In the genomic region with DNA sequence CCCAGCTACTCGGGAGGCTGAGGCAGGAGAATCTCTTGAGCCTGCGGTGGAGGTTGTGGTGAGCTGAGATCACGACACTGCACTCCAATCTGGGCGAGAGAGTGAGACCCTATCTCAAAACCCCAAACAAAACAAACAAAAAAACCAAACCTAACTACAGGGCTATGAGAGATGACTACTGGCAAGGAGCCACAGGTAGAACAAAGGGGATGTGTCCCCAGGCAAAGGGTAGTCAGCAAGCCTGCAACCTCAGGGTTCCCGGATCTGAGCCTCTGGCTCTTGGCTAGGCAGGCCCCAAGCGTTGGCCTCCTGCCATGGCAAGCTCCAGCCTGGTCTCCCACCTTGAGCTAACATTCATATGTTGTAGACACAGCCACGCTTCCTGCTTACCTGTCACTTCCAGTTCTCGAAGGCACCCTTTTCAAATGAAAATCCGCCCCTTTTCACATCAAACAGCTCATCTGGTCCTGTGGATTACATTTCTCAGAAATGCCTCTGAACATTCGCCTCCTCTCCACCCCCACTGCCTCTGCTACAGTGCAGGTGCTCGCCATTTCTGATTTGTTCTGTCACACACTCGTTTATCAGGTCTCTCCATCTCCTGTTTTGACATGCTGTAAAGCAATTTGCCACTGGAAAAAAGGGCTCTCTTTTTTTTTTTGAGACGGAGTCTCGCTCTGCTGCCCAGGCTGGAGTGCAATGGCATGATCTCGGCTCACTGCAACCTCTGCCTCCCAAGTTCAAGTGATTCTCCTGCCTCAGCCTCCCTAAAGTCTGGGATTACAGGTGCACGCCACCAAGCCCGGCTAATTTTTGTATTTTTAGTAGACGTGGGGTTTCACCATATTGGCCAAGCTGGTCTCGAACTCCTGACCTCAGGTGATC, we compare ENCODE assay signal across 1 cellular context.
TF ChIP-seq lines count a peak whose summit lies in the region.

No MANE protein-coding gene starts in this region.

TF ChIP-seq in HepG2, 621 proteins besides CTCF, POLR2A, EP300 and RAD21 (continued from another document and continues in another):
- TF ChIP-seq ZMYM2 (CRISPR knock-in tag; IDR thresholded peaks at IDR 0.05) (no peak; the same call in 1 of the 2 replicates), SP5 (CRISPR knock-in tag; IDR thresholded peaks at IDR 0.05; ENCODE audit: borderline replicate concordance, low read depth) (peak; percentile 61; the same call in 1 of the 2 replicates), ZNF567 (CRISPR knock-in tag; IDR thresholded peaks at IDR 0.05; ENCODE audit: borderline replicate concordance) (peak; percentile 70; the same call in 1 of the 2 replicates), ZNF766 (CRISPR knock-in tag; IDR thresholded peaks at IDR 0.05; ENCODE audit: borderline replicate concordance) (no peak), ZNF160 (CRISPR knock-in tag; IDR thresholded peaks at IDR 0.05) (no peak), REPIN1 (CRISPR knock-in tag; IDR thresholded peaks at IDR 0.05; ENCODE audit: borderline replicate concordance, low read depth) (peak; percentile 72), ZNF414 (CRISPR knock-in tag; IDR thresholded peaks at IDR 0.05) (peak; percentile 54; the same call in 1 of the 2 replicates), SP4 (CRISPR knock-in tag; IDR thresholded peaks at IDR 0.05) (0 out of 2 replicates have a peak, but pooled peaks have one; percentile 28), CC2D1A (CRISPR knock-in tag; IDR thresholded peaks at IDR 0.05) (no peak), GABPA (IDR thresholded peaks at IDR 0.05; ENCODE audit: low read depth, low read length) (no peak), GABPA (CRISPR knock-in tag; IDR thresholded peaks at IDR 0.05; ENCODE audit: low read depth) (peak; percentile 36; the same call in 1 of the 2 replicates), ZNF430 (CRISPR knock-in tag; IDR thresholded peaks at IDR 0.05) (no peak; the same call in none of the 2 replicates), ZNF44 (CRISPR knock-in tag; IDR thresholded peaks at IDR 0.05) (no peak), NFRKB (IDR thresholded peaks at IDR 0.05) (no peak), BCLAF1 (IDR thresholded peaks at IDR 0.05) (no peak), IRF2 (CRISPR knock-in tag; IDR thresholded peaks at IDR 0.05) (no peak), HDAC6 (IDR thresholded peaks at IDR 0.05; ENCODE audit: low read depth, low read length) (no peak), FOSL2 (CRISPR knock-in tag; IDR thresholded peaks at IDR 0.05) (peak; percentile 67), RBM39 (IDR thresholded peaks at IDR 0.05; ENCODE audit: low read depth, low read length, poor library complexity, severe bottlenecking) (no peak), NFIC (IDR thresholded peaks at IDR 0.05; ENCODE audit: low read length) (peak; percentile 67), ZFP91 (CRISPR knock-in tag; IDR thresholded peaks at IDR 0.05; ENCODE audit: borderline replicate concordance) (peak; percentile 81), SCMH1 (CRISPR knock-in tag; IDR thresholded peaks at IDR 0.05; ENCODE audit: borderline replicate concordance) (no peak), KDM3A (CRISPR knock-in tag; IDR thresholded peaks at IDR 0.05; ENCODE audit: low read depth) (no peak), CHD2 (IDR thresholded peaks at IDR 0.05; ENCODE audit: low read depth, low read length) (no peak), ZKSCAN5 (CRISPR knock-in tag; IDR thresholded peaks at IDR 0.05) (no peak), FOXM1 (CRISPR knock-in tag; IDR thresholded peaks at IDR 0.05) (no peak), HNRNPK (IDR thresholded peaks at IDR 0.05; ENCODE audit: low read depth, low read length, poor library complexity, severe bottlenecking) (no peak), NR3C1 (CRISPR knock-in tag; IDR thresholded peaks at IDR 0.05) (no peak), ZSCAN21 (CRISPR knock-in tag; IDR thresholded peaks at IDR 0.05; ENCODE audit: borderline replicate concordance) (peak; percentile 32; the same call in 1 of the 2 replicates), ZNF879 (CRISPR knock-in tag; IDR thresholded peaks at IDR 0.05) (no peak), ZNF180 (CRISPR knock-in tag; IDR thresholded peaks at IDR 0.05; ENCODE audit: borderline replicate concordance, low read depth) (no peak), CCDC6 (CRISPR knock-in tag; IDR thresholded peaks at IDR 0.05) (peak; percentile 39; the same call in 1 of the 2 replicates), CERS6 (CRISPR knock-in tag; IDR thresholded peaks at IDR 0.05) (no peak), ATF7-NPFF (CRISPR knock-in tag; IDR thresholded peaks at IDR 0.05; ENCODE audit: low read depth) (no peak; the same call in 1 of the 2 replicates), ZNF576 (CRISPR knock-in tag; IDR thresholded peaks at IDR 0.05) (no peak), HIVEP1 (CRISPR knock-in tag; IDR thresholded peaks at IDR 0.05) (no peak), SOX6 (IDR thresholded peaks at IDR 0.05) (no peak), SOX6 (CRISPR knock-in tag; IDR thresholded peaks at IDR 0.05) (peak; percentile 85), ZBTB8A (CRISPR knock-in tag; IDR thresholded peaks at IDR 0.05; ENCODE audit: borderline replicate concordance, low read depth) (no peak), MEIS1 (CRISPR knock-in tag; IDR thresholded peaks at IDR 0.05; ENCODE audit: borderline replicate concordance) (no peak; the same call in 1 of the 2 replicates), ZNF432 (CRISPR knock-in tag; IDR thresholded peaks at IDR 0.05; ENCODE audit: borderline replicate concordance) (no peak), CBX5 (CRISPR knock-in tag; IDR thresholded peaks at IDR 0.05; ENCODE audit: borderline replicate concordance) (peak; percentile 89; the same call in 1 of the 2 replicates), SMYD3 (CRISPR knock-in tag; IDR thresholded peaks at IDR 0.05) (no peak), NCOA5 (CRISPR knock-in tag; IDR thresholded peaks at IDR 0.05) (no peak), ZNF782 (CRISPR knock-in tag; IDR thresholded peaks at IDR 0.05; ENCODE audit: borderline replicate concordance) (0 out of 2 replicates have a peak, but pooled peaks have one; percentile 25), ZNF615 (CRISPR knock-in tag; IDR thresholded peaks at IDR 0.05; ENCODE audit: borderline replicate concordance) (no peak), TCF12 (IDR thresholded peaks at IDR 0.05) (no peak), TCF12 (CRISPR knock-in tag; IDR thresholded peaks at IDR 0.05) (no peak), TOE1 (CRISPR knock-in tag; IDR thresholded peaks at IDR 0.05) (no peak; the same call in 1 of the 2 replicates), MAFF (IDR thresholded peaks at IDR 0.05; ENCODE audit: low read depth, low read length) (peak; percentile 18; the same call in 1 of the 2 replicates), RARA (CRISPR knock-in tag; IDR thresholded peaks at IDR 0.05) (peak; percentile 44), ZNF17 (CRISPR knock-in tag; IDR thresholded peaks at IDR 0.05) (no peak), RBAK (CRISPR knock-in tag; IDR thresholded peaks at IDR 0.05) (no peak)
- TF ChIP-seq, protein P1, sequence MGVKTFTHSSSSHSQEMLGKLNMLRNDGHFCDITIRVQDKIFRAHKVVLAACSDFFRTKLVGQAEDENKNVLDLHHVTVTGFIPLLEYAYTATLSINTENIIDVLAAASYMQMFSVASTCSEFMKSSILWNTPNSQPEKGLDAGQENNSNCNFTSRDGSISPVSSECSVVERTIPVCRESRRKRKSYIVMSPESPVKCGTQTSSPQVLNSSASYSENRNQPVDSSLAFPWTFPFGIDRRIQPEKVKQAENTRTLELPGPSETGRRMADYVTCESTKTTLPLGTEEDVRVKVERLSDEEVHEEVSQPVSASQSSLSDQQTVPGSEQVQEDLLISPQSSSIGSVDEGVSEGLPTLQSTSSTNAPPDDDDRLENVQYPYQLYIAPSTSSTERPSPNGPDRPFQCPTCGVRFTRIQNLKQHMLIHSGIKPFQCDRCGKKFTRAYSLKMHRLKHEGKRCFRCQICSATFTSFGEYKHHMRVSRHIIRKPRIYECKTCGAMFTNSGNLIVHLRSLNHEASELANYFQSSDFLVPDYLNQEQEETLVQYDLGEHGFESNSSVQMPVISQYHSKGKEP (CRISPR knock-in tag; IDR thresholded peaks at IDR 0.05) = no peak
- TF ChIP-seq, protein P2, sequence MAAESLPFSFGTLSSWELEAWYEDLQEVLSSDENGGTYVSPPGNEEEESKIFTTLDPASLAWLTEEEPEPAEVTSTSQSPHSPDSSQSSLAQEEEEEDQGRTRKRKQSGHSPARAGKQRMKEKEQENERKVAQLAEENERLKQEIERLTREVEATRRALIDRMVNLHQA (CRISPR knock-in tag; IDR thresholded peaks at IDR 0.05) = no peak
- TF ChIP-seq, protein P3, sequence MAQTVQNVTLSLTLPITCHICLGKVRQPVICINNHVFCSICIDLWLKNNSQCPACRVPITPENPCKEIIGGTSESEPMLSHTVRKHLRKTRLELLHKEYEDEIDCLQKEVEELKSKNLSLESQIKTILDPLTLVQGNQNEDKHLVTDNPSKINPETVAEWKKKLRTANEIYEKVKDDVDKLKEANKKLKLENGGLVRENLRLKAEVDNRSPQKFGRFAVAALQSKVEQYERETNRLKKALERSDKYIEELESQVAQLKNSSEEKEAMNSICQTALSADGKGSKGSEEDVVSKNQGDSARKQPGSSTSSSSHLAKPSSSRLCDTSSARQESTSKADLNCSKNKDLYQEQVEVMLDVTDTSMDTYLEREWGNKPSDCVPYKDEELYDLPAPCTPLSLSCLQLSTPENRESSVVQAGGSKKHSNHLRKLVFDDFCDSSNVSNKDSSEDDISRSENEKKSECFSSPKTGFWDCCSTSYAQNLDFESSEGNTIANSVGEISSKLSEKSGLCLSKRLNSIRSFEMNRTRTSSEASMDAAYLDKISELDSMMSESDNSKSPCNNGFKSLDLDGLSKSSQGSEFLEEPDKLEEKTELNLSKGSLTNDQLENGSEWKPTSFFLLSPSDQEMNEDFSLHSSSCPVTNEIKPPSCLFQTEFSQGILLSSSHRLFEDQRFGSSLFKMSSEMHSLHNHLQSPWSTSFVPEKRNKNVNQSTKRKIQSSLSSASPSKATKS (CRISPR knock-in tag; IDR thresholded peaks at IDR 0.05) = no peak
- TF ChIP-seq, protein P4, sequence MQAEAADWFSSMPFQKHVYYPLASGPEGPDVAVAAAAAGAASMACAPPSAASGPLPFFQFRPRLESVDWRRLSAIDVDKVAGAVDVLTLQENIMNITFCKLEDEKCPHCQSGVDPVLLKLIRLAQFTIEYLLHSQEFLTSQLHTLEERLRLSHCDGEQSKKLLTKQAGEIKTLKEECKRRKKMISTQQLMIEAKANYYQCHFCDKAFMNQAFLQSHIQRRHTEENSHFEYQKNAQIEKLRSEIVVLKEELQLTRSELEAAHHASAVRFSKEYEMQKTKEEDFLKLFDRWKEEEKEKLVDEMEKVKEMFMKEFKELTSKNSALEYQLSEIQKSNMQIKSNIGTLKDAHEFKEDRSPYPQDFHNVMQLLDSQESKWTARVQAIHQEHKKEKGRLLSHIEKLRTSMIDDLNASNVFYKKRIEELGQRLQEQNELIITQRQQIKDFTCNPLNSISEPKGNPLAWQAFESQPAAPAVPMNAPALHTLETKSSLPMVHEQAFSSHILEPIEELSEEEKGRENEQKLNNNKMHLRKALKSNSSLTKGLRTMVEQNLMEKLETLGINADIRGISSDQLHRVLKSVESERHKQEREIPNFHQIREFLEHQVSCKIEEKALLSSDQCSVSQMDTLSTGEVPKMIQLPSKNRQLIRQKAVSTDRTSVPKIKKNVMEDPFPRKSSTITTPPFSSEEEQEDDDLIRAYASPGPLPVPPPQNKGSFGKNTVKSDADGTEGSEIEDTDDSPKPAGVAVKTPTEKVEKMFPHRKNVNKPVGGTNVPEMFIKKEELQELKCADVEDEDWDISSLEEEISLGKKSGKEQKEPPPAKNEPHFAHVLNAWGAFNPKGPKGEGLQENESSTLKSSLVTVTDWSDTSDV (CRISPR knock-in tag; IDR thresholded peaks at IDR 0.05) = no peak
